1 cellular context compared by ENCODE assay signal in genomic region chr16:706189-707061, GRCh38.
TF ChIP-seq lines count a peak whose summit lies in the region.

No MANE protein-coding gene starts in this region.

TF ChIP-seq in SK-N-SH, 30 proteins besides CTCF, POLR2A, EP300 and RAD21 (continued from another document):
- TF ChIP-seq PBX3 (IDR thresholded peaks at IDR 0.05) (no peak), SIN3A (IDR thresholded peaks at IDR 0.05; ENCODE audit: borderline replicate concordance, low read depth, low read length) (no peak), YY1 (IDR thresholded peaks at IDR 0.05; ENCODE audit: low read depth) (no peak), ZBTB33 (IDR thresholded peaks at IDR 0.05; ENCODE audit: borderline replicate concordance, low read depth) (no peak), POLR2AphosphoS5 (IDR thresholded peaks at IDR 0.05; ENCODE audit: low read depth, low read length) (no peak), NFIC (IDR thresholded peaks at IDR 0.05; ENCODE audit: borderline replicate concordance) (no peak), TCF12 (IDR thresholded peaks at IDR 0.05) (no peak), NRF1 (IDR thresholded peaks at IDR 0.05; ENCODE audit: low read depth, low read length) (no peak), JUND (IDR thresholded peaks at IDR 0.05) (no peak), FOSL2 (IDR thresholded peaks at IDR 0.05; ENCODE audit: borderline replicate concordance, low read depth) (no peak), MEF2A (IDR thresholded peaks at IDR 0.05; ENCODE audit: borderline replicate concordance, low read depth) (no peak), MXI1 (IDR thresholded peaks at IDR 0.05; ENCODE audit: low read depth, low read length) (no peak), CHD2 (IDR thresholded peaks at IDR 0.05; ENCODE audit: low read length, partially characterized antibody) (no peak), ELF1 (IDR thresholded peaks at IDR 0.05) (no peak), TAF1 (IDR thresholded peaks at IDR 0.05; ENCODE audit: borderline replicate concordance, low read depth, low read length) (no peak)
TF ChIP-seq in SK-N-SH: peak in this region for 0.
